In the genomic region with DNA sequence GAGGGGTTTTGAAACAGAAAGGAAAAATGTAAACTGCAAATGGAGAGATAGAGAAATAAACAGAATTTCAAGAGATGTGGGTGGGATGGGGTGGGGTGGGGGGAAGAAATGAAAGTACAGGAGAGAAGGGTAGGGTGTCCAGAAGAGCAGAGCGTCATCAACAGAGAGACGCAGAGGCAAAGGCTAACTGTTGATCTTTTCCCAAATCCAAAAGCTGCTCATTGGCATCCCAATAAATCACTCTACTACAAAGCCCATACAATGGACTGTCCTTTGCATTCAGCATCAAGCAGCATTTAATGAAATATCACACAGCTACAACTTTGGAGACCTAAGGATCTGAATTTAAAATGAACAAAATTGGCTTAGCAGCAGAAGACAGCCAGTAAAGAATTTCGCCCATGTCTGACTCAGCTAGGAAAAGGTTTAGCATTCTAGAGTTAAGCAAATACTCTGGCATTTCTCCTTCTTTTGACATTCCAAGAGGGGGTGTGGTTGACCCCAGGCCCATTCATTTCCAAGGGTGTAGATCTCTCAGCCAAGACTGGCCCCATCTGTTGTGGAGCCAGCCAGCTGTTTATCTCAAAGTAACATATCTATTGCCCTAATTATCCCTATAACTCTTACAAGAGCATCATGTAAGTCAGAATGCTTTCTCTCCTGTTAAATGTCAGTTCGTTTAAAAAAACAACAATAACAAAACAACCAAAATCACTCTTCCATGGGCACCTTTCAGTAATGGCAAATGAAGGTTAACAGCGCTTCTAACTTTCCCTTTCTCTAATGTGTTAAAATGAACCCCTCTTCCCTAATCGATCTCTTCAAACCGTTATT, we compare ENCODE assay signal across 8 cellular contexts. TPM values are rescaled to one million over a fixed set of nuclear protein-coding genes. Genes with fewer than 3 reads are reported as not detected.
DNase-seq lines count a peak whose midpoint lies in the region; ATAC-seq, FAIRE-seq and TF ChIP-seq lines count a peak whose summit lies in the region.

No MANE protein-coding gene starts in this region.

- intact Hi-C loops in upper lobe of right lung (cut with DNase I), result no loop called here

- peak overlapping the region; percentile 88 for H3K4me3 ChIP-seq in AG04449 (ENCODE audit: low read depth, low read length)
- H3K4me3 ChIP-seq in HEK293 (ENCODE audit: low read depth, low read length), result peak overlapping the region; percentile 97
- H3K4me3 ChIP-seq in astrocyte of the cerebellum (ENCODE audit: low read depth, low read length), result peak overlapping the region; percentile 90
- peak overlapping the region; percentile 59 to 83 (median 75) for H3K4me3 ChIP-seq in keratinocyte (ENCODE audit: control insufficient read depth in 2 of 3, extremely low read depth in 1 of 3, insufficient read depth in 2 of 3, low read depth in 1 of 3, low read length in 3 of 3)
- H3K4me3 ChIP-seq in upper lobe of right lung, result peak overlapping the region; percentile 81

- peaks cover 54% of the 10 kb centered on the region for H3K79me2 ChIP-seq in keratinocyte (ENCODE audit: control insufficient read depth, insufficient read depth, low read length)

- H3K27me3 ChIP-seq in keratinocyte (ENCODE audit: control insufficient read depth, extremely low read depth, insufficient read depth, low read length), result no peaks in the 10 kb centered on the region
- no peaks in the 10 kb centered on the region for H3K27me3 ChIP-seq in upper lobe of right lung

- ATAC-seq in upper lobe of right lung (no peak), GM21619 (IDR thresholded peaks at IDR 0.05; ENCODE audit: unreplicated experiment) (no peak), HG03045 (IDR thresholded peaks at IDR 0.05; ENCODE audit: unreplicated experiment) (no peak)

- peak overlapping the region; percentile 95 for H3K4me2 ChIP-seq in keratinocyte (ENCODE audit: control insufficient read depth, extremely low read depth, insufficient read depth, low read depth, low read length)

- FAIRE-seq in keratinocyte (lab: Jason Lieb, UNC), result no peak

- no peaks in the 10 kb centered on the region for H4K20me1 ChIP-seq in keratinocyte (ENCODE audit: control insufficient read depth, extremely low read depth, insufficient read depth, low read length)

- DNase-seq in AG04449 (ENCODE audit: low read depth, low spot score), result peak; percentile 29
- no peak for DNase-seq in astrocyte of the cerebellum (ENCODE audit: low read depth)
- DNase-seq in keratinocyte (ENCODE audit: low read depth, low spot score), result no peak
- DNase-seq in upper lobe of right lung, result no peak
- DNase-seq in effector CD4-positive, alpha-beta T cell, result no peak

- in situ Hi-C loops in astrocyte of the cerebellum (cut with HindIII; ENCODE audit: low sequenced_read_pairs), result no loop called here

- H3K4me1 ChIP-seq in HEK293 (ENCODE audit: control insufficient read depth, insufficient read depth, low read length), result peaks cover 3% of the 10 kb centered on the region; the same call in 1 of the 2 replicates
- H3K4me1 ChIP-seq in keratinocyte (ENCODE audit: control insufficient read depth, extremely low read depth, insufficient read depth, low read length), result peaks cover 22% of the 10 kb centered on the region
- peaks cover 40% of the 10 kb centered on the region for H3K4me1 ChIP-seq in upper lobe of right lung

- dilution Hi-C loops in keratinocyte (cut with MboI; ENCODE audit: extremely low pct_ligation_motif_present, low sequenced_read_pairs), result no loop called here

- H3K9me3 ChIP-seq in HEK293 (ENCODE audit: control insufficient read depth, insufficient read depth, low read depth, low read length) (no peaks in the 10 kb centered on the region), keratinocyte (ENCODE audit: control insufficient read depth, low read depth, low read length) (no peaks in the 10 kb centered on the region), upper lobe of right lung (no peaks in the 10 kb centered on the region)

- POLR2A ChIA-PET in AG04449 (lab: Yijun Ruan, JAX), result interaction anchor here (0.6 to 3.0 kb wide), 3 partner anchors 18 to 90 kb away, joined by 3 to 25 read pairs (median 11); a partner anchor contains a TSS
- POLR2A ChIA-PET in HEK293 (lab: Yijun Ruan, JAX), result interaction anchor here (1.5 to 3.5 kb wide), 3 partner anchors 62 to 169 kb away, joined by 3 to 31 read pairs (median 11); a partner anchor contains a TSS

- peak overlapping the region; percentile 98 for H3K9ac ChIP-seq in keratinocyte (ENCODE audit: control insufficient read depth, extremely low read depth, insufficient read depth, low read length)

- CTCF ChIA-PET in AG04449 (lab: Yijun Ruan, JAX), result interaction anchor here (0.9 to 2.0 kb wide), 3 partner anchors 13 to 163 kb away, joined by 3 to 5 read pairs (median 3); no protein-coding TSS in a partner anchor
- CTCF ChIA-PET in HEK293 (lab: Yijun Ruan, JAX), result interaction anchor here (0.6 to 1.7 kb wide), 4 partner anchors 46 to 203 kb away, joined by 3 to 4 read pairs (median 3); no protein-coding TSS in a partner anchor

- TF ChIP-seq CTCF in AG04449 (IDR thresholded peaks at IDR 0.05; ENCODE audit: insufficient read depth, low read length, missing control alignments), result no peak
- TF ChIP-seq CTCF in HEK293 (tag by site-specific recombination; IDR thresholded peaks at IDR 0.05), result no peak
- no peak for TF ChIP-seq CTCF in astrocyte of the cerebellum (IDR thresholded peaks at IDR 0.05; ENCODE audit: low read depth, low read length, missing control alignments)
- no peak for TF ChIP-seq CTCF in keratinocyte (optimal IDR thresholded peaks at IDR 0.05 in 1 of 3, IDR thresholded peaks at IDR 0.05 in 1 of 3, conservative IDR thresholded peaks at IDR 0.05 in 1 of 3; ENCODE audit: extremely low read depth in 1 of 3, insufficient read depth in 2 of 3, low read length in 3 of 3)
- TF ChIP-seq CTCF in upper lobe of right lung (IDR thresholded peaks at IDR 0.05), result no peak

- H3K36me3 ChIP-seq in HEK293 (ENCODE audit: control insufficient read depth in 2 of 2, insufficient read depth in 1 of 2, low read length in 2 of 2) (peaks cover 0 to 23% of the 10 kb centered on the region in 2 experiments; a peak in 2 of 3 replicates), keratinocyte (ENCODE audit: control insufficient read depth in 2 of 2, extremely low read depth in 1 of 2, insufficient read depth in 2 of 2, low read length in 2 of 2) (peaks cover 0 to 8% of the 10 kb centered on the region in 2 experiments), upper lobe of right lung (peaks cover 8% of the 10 kb centered on the region)

- H2AFZ ChIP-seq in keratinocyte (ENCODE audit: control insufficient read depth, low read length), result peak overlapping the region; percentile 80

- H3K27ac ChIP-seq in HEK293 (ENCODE audit: extremely low read depth, low read depth, low read length) (no peak overlapping the region), keratinocyte (ENCODE audit: control insufficient read depth, insufficient read depth, low read length) (peak overlapping the region; percentile 94), upper lobe of right lung (peak overlapping the region; percentile 93)

- no peaks in the 10 kb centered on the region for H3K9me1 ChIP-seq in keratinocyte (ENCODE audit: control insufficient read depth, extremely low read depth, insufficient read depth, low read length)

TF ChIP-seq in HEK293, 187 proteins besides CTCF, POLR2A, EP300 and RAD21:
- TF ChIP-seq ZNF391 (tag by site-specific recombination; IDR thresholded peaks at IDR 0.05; ENCODE audit: borderline replicate concordance, low read depth), result no peak
- TF ChIP-seq KLF1 (tag by site-specific recombination; IDR thresholded peaks at IDR 0.05), result 0 out of 2 replicates have a peak, but pooled peaks have one; percentile 15
- TF ChIP-seq SCRT2 (tag by site-specific recombination; IDR thresholded peaks at IDR 0.05), result peak; percentile 67
- TF ChIP-seq, protein P1, sequence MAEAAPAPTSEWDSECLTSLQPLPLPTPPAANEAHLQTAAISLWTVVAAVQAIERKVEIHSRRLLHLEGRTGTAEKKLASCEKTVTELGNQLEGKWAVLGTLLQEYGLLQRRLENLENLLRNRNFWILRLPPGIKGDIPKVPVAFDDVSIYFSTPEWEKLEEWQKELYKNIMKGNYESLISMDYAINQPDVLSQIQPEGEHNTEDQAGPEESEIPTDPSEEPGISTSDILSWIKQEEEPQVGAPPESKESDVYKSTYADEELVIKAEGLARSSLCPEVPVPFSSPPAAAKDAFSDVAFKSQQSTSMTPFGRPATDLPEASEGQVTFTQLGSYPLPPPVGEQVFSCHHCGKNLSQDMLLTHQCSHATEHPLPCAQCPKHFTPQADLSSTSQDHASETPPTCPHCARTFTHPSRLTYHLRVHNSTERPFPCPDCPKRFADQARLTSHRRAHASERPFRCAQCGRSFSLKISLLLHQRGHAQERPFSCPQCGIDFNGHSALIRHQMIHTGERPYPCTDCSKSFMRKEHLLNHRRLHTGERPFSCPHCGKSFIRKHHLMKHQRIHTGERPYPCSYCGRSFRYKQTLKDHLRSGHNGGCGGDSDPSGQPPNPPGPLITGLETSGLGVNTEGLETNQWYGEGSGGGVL (tag by site-specific recombination; IDR thresholded peaks at IDR 0.05), result no peak
- peak; percentile 62; the same call in 1 of the 2 replicates for TF ChIP-seq PRDM1 (tag by site-specific recombination; IDR thresholded peaks at IDR 0.05)
TF ChIP-seq in HEK293: peak in this region for 3.

RNA-seq across cellular contexts. Expression of a gene that starts 1.4 kb away (rescaled TPM):
- polyA plus RNA-seq in keratinocyte, result 6.7 to 10.9 TPM (median 9.3 TPM) in 3 replicates
- polyA plus RNA-seq in keratinocyte (2011; ENCODE audit: low read depth), result 2.9 TPM
- polyA plus RNA-seq in keratinocyte (2011; cell fraction: cytosol; rRNA removed), result 6.9 and 8.8 TPM in 2 replicates
- 11.7 and 14.4 TPM in 2 replicates for polyA plus RNA-seq in keratinocyte (2011; cell fraction: nucleus; rRNA removed)
- polyA plus RNA-seq in keratinocyte (2012; ENCODE audit: low replicate concordance), result 5.5 and 7.2 TPM in 2 replicates
- polyA minus RNA-seq in keratinocyte, result 12.3 to 15.1 TPM (median 13.2 TPM) in 3 replicates
- 7.9 TPM for polyA minus RNA-seq in keratinocyte (2011; cell fraction: cytosol; rRNA and poly(A)+ RNA removed)
- polyA minus RNA-seq in keratinocyte (2011; cell fraction: nucleus; rRNA and poly(A)+ RNA removed), result 9.5 and 28.9 TPM in 2 replicates
- 12.5 TPM for total RNA-seq in upper lobe of right lung
